Comparison of ENCODE assay signal across 1 cellular context in genomic region chr12:116636636-116637519, GRCh38.
TF ChIP-seq lines count a peak whose summit lies in the region.

No MANE protein-coding gene starts in this region.

TF ChIP-seq in HepG2, 621 proteins besides CTCF, POLR2A, EP300 and RAD21 (continued from another document and continues in another):
- no peak for TF ChIP-seq ZHX2 (IDR thresholded peaks at IDR 0.05; ENCODE audit: low read depth)
- no peak for TF ChIP-seq ZHX2 (CRISPR knock-in tag; IDR thresholded peaks at IDR 0.05; ENCODE audit: borderline replicate concordance)
- peak; percentile 89 for TF ChIP-seq TCF7 (IDR thresholded peaks at IDR 0.05; ENCODE audit: low read depth)
- TF ChIP-seq PAX8 (CRISPR knock-in tag; IDR thresholded peaks at IDR 0.05; ENCODE audit: borderline replicate concordance), result no peak
- TF ChIP-seq AHDC1 (CRISPR knock-in tag; IDR thresholded peaks at IDR 0.05; ENCODE audit: borderline replicate concordance), result peak; percentile 88; the same call in 1 of the 2 replicates
- 0 out of 2 replicates have a peak, but pooled peaks have one; percentile 40 for TF ChIP-seq HOXA5 (CRISPR knock-in tag; IDR thresholded peaks at IDR 0.05)
- peak; percentile 91 for TF ChIP-seq ISL2 (CRISPR knock-in tag; IDR thresholded peaks at IDR 0.05)
- TF ChIP-seq CEBPB (IDR thresholded peaks at IDR 0.05; ENCODE audit: borderline replicate concordance, low read depth, low read length), result peak; percentile 44; the same call in 1 of the 2 replicates
- no peak for TF ChIP-seq ZNF552 (CRISPR knock-in tag; IDR thresholded peaks at IDR 0.05; ENCODE audit: borderline replicate concordance)
- TF ChIP-seq DNMT3B (CRISPR knock-in tag; conservative IDR thresholded peaks at IDR 0.05), result 0 out of 2 replicates have a peak, but pooled peaks have one; percentile 58
- TF ChIP-seq ZKSCAN8 (CRISPR knock-in tag; IDR thresholded peaks at IDR 0.05; ENCODE audit: borderline replicate concordance), result peak; percentile 60; the same call in 1 of the 2 replicates
- TF ChIP-seq ESRRA (CRISPR knock-in tag; IDR thresholded peaks at IDR 0.05; ENCODE audit: low read depth), result 0 out of 2 replicates have a peak, but pooled peaks have one; percentile 21
- TF ChIP-seq NONO (IDR thresholded peaks at IDR 0.05), result no peak
- 0 out of 2 replicates have a peak, but pooled peaks have one; percentile 15 for TF ChIP-seq NONO (CRISPR knock-in tag; conservative IDR thresholded peaks at IDR 0.05)
- no peak for TF ChIP-seq SETDB1 (CRISPR knock-in tag; IDR thresholded peaks at IDR 0.05; ENCODE audit: borderline replicate concordance)
- TF ChIP-seq MAX (IDR thresholded peaks at IDR 0.05), result peak; percentile 16; the same call in 1 of the 2 replicates
- peak; percentile 98 for TF ChIP-seq ZNF609 (CRISPR knock-in tag; IDR thresholded peaks at IDR 0.05; ENCODE audit: borderline replicate concordance)
- TF ChIP-seq ZFX (CRISPR knock-in tag; IDR thresholded peaks at IDR 0.05; ENCODE audit: low read depth), result 0 out of 2 replicates have a peak, but pooled peaks have one; percentile 15
- no peak for TF ChIP-seq UBTF (CRISPR knock-in tag; IDR thresholded peaks at IDR 0.05)
- TF ChIP-seq MTERF4 (CRISPR knock-in tag; IDR thresholded peaks at IDR 0.05), result no peak
- TF ChIP-seq ZNF430 (CRISPR knock-in tag; IDR thresholded peaks at IDR 0.05), result 0 out of 2 replicates have a peak, but pooled peaks have one; percentile 44
- no peak for TF ChIP-seq HOXA9 (CRISPR knock-in tag; IDR thresholded peaks at IDR 0.05; ENCODE audit: borderline replicate concordance)
- peak; percentile 77; the same call in 1 of the 2 replicates for TF ChIP-seq ZBTB20 (CRISPR knock-in tag; IDR thresholded peaks at IDR 0.05; ENCODE audit: borderline replicate concordance, low read depth)
- peak; percentile 80 for TF ChIP-seq CEBPG (CRISPR knock-in tag; IDR thresholded peaks at IDR 0.05)
- peak; percentile 61; the same call in 1 of the 2 replicates for TF ChIP-seq IRF2 (CRISPR knock-in tag; IDR thresholded peaks at IDR 0.05)
- TF ChIP-seq MNT (IDR thresholded peaks at IDR 0.05), result no peak
- peak; percentile 56; the same call in 1 of the 2 replicates for TF ChIP-seq ZSCAN5A (CRISPR knock-in tag; IDR thresholded peaks at IDR 0.05; ENCODE audit: borderline replicate concordance)
- no peak for TF ChIP-seq CBX1 (IDR thresholded peaks at IDR 0.05; ENCODE audit: low read depth)
- TF ChIP-seq KDM6A (CRISPR knock-in tag; IDR thresholded peaks at IDR 0.05; ENCODE audit: low read depth), result peak; percentile 70
- peak; percentile 45 for TF ChIP-seq MED1 (CRISPR knock-in tag; IDR thresholded peaks at IDR 0.05)
- peak; percentile 30; the same call in 1 of the 2 replicates for TF ChIP-seq GATAD1 (CRISPR knock-in tag; IDR thresholded peaks at IDR 0.05)
- no peak for TF ChIP-seq ZNF598 (CRISPR knock-in tag; IDR thresholded peaks at IDR 0.05; ENCODE audit: borderline replicate concordance)
- no peak for TF ChIP-seq ZNF749 (CRISPR knock-in tag; IDR thresholded peaks at IDR 0.05; ENCODE audit: borderline replicate concordance)
